ENCODE assay signal across 8 cellular contexts in genomic region chr13:20901668-20902437, GRCh38. TPM values are rescaled to one million over a fixed set of nuclear protein-coding genes. Genes with fewer than 3 reads are reported as not detected.
DNase-seq lines count a peak whose midpoint lies in the region; ATAC-seq and TF ChIP-seq lines count a peak whose summit lies in the region.

No MANE protein-coding gene starts in this region.

- no peak for TF ChIP-seq POLR2A in HCT116 (IDR thresholded peaks at IDR 0.05; ENCODE audit: borderline replicate concordance, extremely low read depth, insufficient read depth, insufficient read length)

- peak overlapping the region; percentile 98 for H3K9ac ChIP-seq in HCT116 (ENCODE audit: low read length)
- peak overlapping the region; percentile 96 for H3K9ac ChIP-seq in endocrine pancreas (ENCODE audit: control insufficient read depth, insufficient read depth, low read length)

- H2AFZ ChIP-seq in HCT116 (ENCODE audit: low read depth, low read length, poor library complexity, severe bottlenecking) = no peak overlapping the region

- peak overlapping the region; percentile 84 for H3K4me2 ChIP-seq in HCT116 (ENCODE audit: low read length)

- intact Hi-C loops in HCT116 (cut with micrococcal nuclease) = no loop called here
- intact Hi-C loops in mucosa of descending colon (cut with DNase I, micrococcal nuclease) = no loop called here

- H3K9me3 ChIP-seq in HCT116 (ENCODE audit: control insufficient read depth in 1 of 2, insufficient read depth in 1 of 2, low read depth in 1 of 2, low read length in 2 of 2) = no peaks in the 10 kb centered on the region
- H3K9me3 ChIP-seq in endocrine pancreas (ENCODE audit: control insufficient read depth, low read length) = no peaks in the 10 kb centered on the region
- no peaks in the 10 kb centered on the region for H3K9me3 ChIP-seq in mucosa of descending colon

- RAD21 ChIA-PET in HCT116 (lab: Charles Lee; ENCODE audit: low non-redundant PET in 1 of 2, low total read pairs in 2 of 2, uncharacterized antibody in 2 of 2, unreplicated experiment in 2 of 2) = no interaction called here

- H3K79me2 ChIP-seq in HCT116 (ENCODE audit: insufficient read depth, low read length) = peaks cover 57% of the 10 kb centered on the region

- peaks cover 3% of the 10 kb centered on the region; the same call in 1 of the 2 replicates for H4K20me1 ChIP-seq in HCT116 (ENCODE audit: insufficient read depth)

- BruUV-seq in HCT116 (replicated peaks; lab: Mats Ljungman, UMichigan) = no TSS peak

- H3K4me1 ChIP-seq in HCT116 (ENCODE audit: control insufficient read depth in 1 of 2, insufficient read depth in 2 of 2, low read length in 2 of 2) (peaks cover 3 to 15% of the 10 kb centered on the region in 2 experiments; a peak in 3 of 4 replicates), endocrine pancreas (ENCODE audit: control insufficient read depth, insufficient read depth, low read length) (peaks cover 9% of the 10 kb centered on the region), mucosa of descending colon (ENCODE audit: low read depth) (no peaks in the 10 kb centered on the region)

- TF ChIP-seq CTCF in HCT116 (IDR thresholded peaks at IDR 0.05 in 2 of 3, conservative IDR thresholded peaks at IDR 0.05 in 1 of 3; ENCODE audit: borderline replicate concordance in 1 of 3, insufficient read depth in 1 of 3, low read depth in 2 of 3, low read length in 2 of 3) (no peak), mucosa of descending colon (IDR thresholded peaks at IDR 0.05) (no peak)

- POLR2A ChIA-PET in HCT116 (lab: Charles Lee) = interaction anchor here (1.0 kb wide), 1 partner anchor 23 kb away, joined by 5 read pairs; no protein-coding TSS in a partner anchor

- ATAC-seq in HCT116 (peak; percentile 65), mucosa of descending colon (peak; percentile 79)

- CTCF ChIA-PET in HCT116 (lab: Charles Lee) = no interaction called here

- H3K4me3 ChIP-seq in HCT116 (replicated peaks in 1 of 2; ENCODE audit: low read depth in 1 of 2, low read length in 2 of 2) (peak overlapping the region; percentile 93 to 98), endocrine pancreas (ENCODE audit: control insufficient read depth, insufficient read depth, low read length) (peak overlapping the region; percentile 93), mucosa of descending colon (peak overlapping the region; percentile 85)

- H3K36me3 ChIP-seq in HCT116 (ENCODE audit: control insufficient read depth in 1 of 2, insufficient read depth in 2 of 2, low read length in 2 of 2) = peaks cover 2 to 10% of the 10 kb centered on the region in 2 experiments; a peak in 2 of 4 replicates
- H3K36me3 ChIP-seq in endocrine pancreas (ENCODE audit: control insufficient read depth, insufficient read depth, low read length) = no peaks in the 10 kb centered on the region
- H3K36me3 ChIP-seq in mucosa of descending colon (ENCODE audit: low read depth) = no peaks in the 10 kb centered on the region

- H3K27me3 ChIP-seq in HCT116 (ENCODE audit: insufficient read depth, low read length) (no peaks in the 10 kb centered on the region), endocrine pancreas (ENCODE audit: control insufficient read depth, insufficient read depth, low read length) (no peaks in the 10 kb centered on the region)

- no peaks in the 10 kb centered on the region for H3K9me2 ChIP-seq in HCT116 (ENCODE audit: insufficient read depth)

- no peak for TF ChIP-seq RAD21 in HCT116 (IDR thresholded peaks at IDR 0.05; ENCODE audit: low read depth)

- DNase-seq in NCI-H345 (lab: John Stamatoyannopoulos, UW) (peak; percentile 18), NCI-H345 treated with DMSO at 0.1 percent for 48 hours (lab: John Stamatoyannopoulos, UW; ENCODE audit: unreplicated experiment) (no peak), HCT116 (ENCODE audit: low read depth, low spot score) (peak; percentile 15), M059J (ENCODE audit: low read depth) (peak; percentile 54), UCSD-AML1 (lab: John Stamatoyannopoulos, UW; ENCODE audit: unreplicated experiment) (peak; percentile 50), mucosa of descending colon (peak; percentile 64 to 75 (median 67))

- peak overlapping the region; percentile 76 for H3K27ac ChIP-seq in HCT116 (ENCODE audit: low read depth, low read length)
- peak overlapping the region; percentile 69 for H3K27ac ChIP-seq in temporal lobe (ENCODE audit: low read depth, low read length)

TF ChIP-seq in HCT116, 20 proteins besides CTCF, POLR2A, EP300 and RAD21:
- TF ChIP-seq EZH2 (IDR thresholded peaks at IDR 0.05) = no peak
- TF ChIP-seq ELF1 (IDR thresholded peaks at IDR 0.05; ENCODE audit: borderline replicate concordance, low read depth) = no peak
- TF ChIP-seq ZNF274 (IDR thresholded peaks at IDR 0.05; ENCODE audit: low read depth, low read length) = no peak
- TF ChIP-seq ZFX (IDR thresholded peaks at IDR 0.05) = no peak
- no peak for TF ChIP-seq YY1 (IDR thresholded peaks at IDR 0.05; ENCODE audit: extremely low read depth, insufficient replicate concordance, low read depth, low read length)
- no peak for TF ChIP-seq TCF7L2 (IDR thresholded peaks at IDR 0.05; ENCODE audit: borderline replicate concordance, extremely low read depth, insufficient read depth, insufficient read length)
- peak; percentile 62 for TF ChIP-seq MAX (IDR thresholded peaks at IDR 0.05)
- TF ChIP-seq, protein P1, sequence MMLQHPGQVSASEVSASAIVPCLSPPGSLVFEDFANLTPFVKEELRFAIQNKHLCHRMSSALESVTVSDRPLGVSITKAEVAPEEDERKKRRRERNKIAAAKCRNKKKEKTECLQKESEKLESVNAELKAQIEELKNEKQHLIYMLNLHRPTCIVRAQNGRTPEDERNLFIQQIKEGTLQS (IDR thresholded peaks at IDR 0.05) = no peak

RNA-seq across cellular contexts. Expression of gene XPO4, which starts 0.7 kb away (rescaled TPM):
- total RNA-seq in HCT116 (2021; ENCODE audit: unreplicated experiment) (29.7 TPM), mucosa of descending colon (10 to 100 TPM; 13.1 to 14.6 (median 13.5) TPM), temporal lobe (20.2 TPM)
- 3.6 and 4.8 TPM in 2 replicates for polyA plus RNA-seq in HCT116 (2012)
- total RNA-seq in M059J (2014; rRNA removed; shearing (Covaris generic)) = 11.1 and 19.7 TPM in 2 replicates
